In genomic region chr16:19137201-19137601, GRCh38 we compare ENCODE assay signal across 13 cellular contexts. TPM values are rescaled to one million over a fixed set of nuclear protein-coding genes. Genes with fewer than 3 reads are reported as not detected.
A peak's percentile ranks its signal among the peaks of the same experiment; 100 is the strongest.
DNase-seq lines count a peak whose midpoint lies in the region; ATAC-seq and TF ChIP-seq lines count a peak whose summit lies in the region.
"Had no signal": no experiment of that assay in that cellular context is flagged by ENCODE, and none has a peak within 500 bp of the region (broad histone marks: within the 10 kb centered on the region; RNA-seq: fewer than 3 reads in every experiment).

No MANE protein-coding gene starts in this region.

- peak; percentile 6 for ATAC-seq in sciatic nerve
- ATAC-seq: activated T-cell treated with anti-CD3 and anti-CD28 coated beads, Interleukin-2, amount 50 U/mL, for 4 hours; GM12878 had no signal

- no peak overlapping the region for H3K4me3 Mint-ChIP-seq in endothelial cell (ENCODE audit: unreplicated experiment)
- H3K4me3 Mint-ChIP-seq: activated B cell treated with CpG ODN at 0.5 μM for 24 hours; activated T-cell treated with anti-CD3 and anti-CD28 coated beads, Interleukin-2, amount 50 U/mL, for 4 hours had no signal

- no peak for TF ChIP-seq CTCF in endothelial cell (IDR thresholded peaks at IDR 0.05; ENCODE audit: unreplicated experiment)

- peak overlapping the region; percentile 74 for H3K27ac Mint-ChIP-seq in endothelial cell (ENCODE audit: unreplicated experiment)
- H3K27ac Mint-ChIP-seq: activated B cell treated with CpG ODN at 0.5 μM for 24 hours had no signal

- no peaks in the 10 kb centered on the region for H3K36me3 Mint-ChIP-seq in endothelial cell (ENCODE audit: low read depth, unreplicated experiment)

- H3K9me3 Mint-ChIP-seq in endothelial cell (ENCODE audit: unreplicated experiment) = no peaks in the 10 kb centered on the region
- H3K9me3 Mint-ChIP-seq: activated B cell treated with CpG ODN at 0.5 μM for 24 hours; activated T-cell treated with anti-CD3 and anti-CD28 coated beads, Interleukin-2, amount 50 U/mL, for 4 hours had no signal

- no peaks in the 10 kb centered on the region for H3K27me3 Mint-ChIP-seq in endothelial cell (ENCODE audit: unreplicated experiment)

- DNase-seq in HCEC 1CT (peak; percentile 45), NCI-H2227 (lab: John Stamatoyannopoulos, UW; ENCODE audit: unreplicated experiment) (peak; percentile 45), endothelial cell (ENCODE audit: low spot score) (no peak), sciatic nerve (ENCODE audit: low spot score) (no peak), cerebellar nuclear complex (lab: John Stamatoyannopoulos, UW) (no peak)
- DNase-seq in stimulated activated CD4-positive, alpha-beta T cell treated with anti-CD3 and anti-CD28 coated beads, Interleukin-1b, Interleukin-23, amount 100 ng/mL, for 48 hours = no peak
- no peak for DNase-seq in stimulated activated CD4-positive, alpha-beta T cell treated with anti-CD3 and anti-CD28 coated beads, Interleukin-15, amount 100 ng/mL, for 24 hours
- DNase-seq in activated naive CD4-positive, alpha-beta T cell treated with anti-CD3 and anti-CD28 coated beads, Interleukin-2, amount 50 U/mL, for 16 hours = no peak
- DNase-seq: activated B cell treated with CpG ODN at 0.5 μM for 24 hours; activated T-cell treated with anti-CD3 and anti-CD28 coated beads, Interleukin-2, amount 50 U/mL, for 4 hours; NCI-H187; testis had no signal

- intact Hi-C loops in sciatic nerve (cut with DNase I) = no loop called here

- peaks cover 42% of the 10 kb centered on the region for H3K4me1 Mint-ChIP-seq in endothelial cell (ENCODE audit: unreplicated experiment)

RNA-seq across cellular contexts. Expression of gene ITPRIPL2, which starts 23.4 kb away (rescaled TPM):
- total RNA-seq in endothelial cell (ENCODE audit: unreplicated experiment) = 65.1 TPM
- total RNA-seq in sciatic nerve = 57.6 TPM

RNA-seq across cellular contexts. Expression of gene SYT17, which starts 30.8 kb away (rescaled TPM):
- total RNA-seq in endothelial cell (ENCODE audit: unreplicated experiment) (16.4 TPM), sciatic nerve (8.2 TPM)

Comparison
In these comparisons a context has a peak if more than half of its experiments do, and no peak if none do; other contexts are left out.
1. DNase-seq: peak in HCEC 1CT (single experiment) and NCI-H2227 (single experiment); none in endothelial cell (single experiment), sciatic nerve (single experiment), stimulated activated CD4-positive, alpha-beta T cell treated with anti-CD3 and anti-CD28 coated beads, Interleukin-1b, Interleukin-23, amount 100 ng/mL, for 48 hours (single experiment), stimulated activated CD4-positive, alpha-beta T cell treated with anti-CD3 and anti-CD28 coated beads, Interleukin-15, amount 100 ng/mL, for 24 hours (single experiment), activated naive CD4-positive, alpha-beta T cell treated with anti-CD3 and anti-CD28 coated beads, Interleukin-2, amount 50 U/mL, for 16 hours (single experiment) and cerebellar nuclear complex (0 of 2).